In the genomic region with DNA sequence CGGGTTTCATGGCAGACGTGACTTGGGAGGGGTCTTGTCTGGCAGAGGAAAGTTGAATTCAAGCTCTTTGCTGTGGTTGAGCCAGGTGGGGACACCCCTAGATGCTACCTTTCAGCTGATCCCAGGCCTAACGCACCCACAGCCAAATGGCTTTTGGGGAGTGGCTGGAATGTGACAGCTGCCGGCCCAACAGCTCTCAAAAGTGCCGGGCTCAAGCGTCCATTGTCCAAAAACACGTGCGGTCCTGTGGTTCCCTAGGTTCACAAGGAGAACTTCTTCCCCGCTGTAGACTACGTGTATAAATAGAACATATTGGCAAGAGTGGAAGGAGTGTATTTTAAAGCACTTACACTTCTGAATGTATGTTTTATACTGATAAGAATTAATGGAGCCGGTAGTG, we compare ENCODE assay signal across 21 cellular contexts.
DNase-seq lines count a peak whose midpoint lies in the region; ATAC-seq and TF ChIP-seq lines count a peak whose summit lies in the region.
"Had no signal": no experiment of that assay in that cellular context is flagged by ENCODE, and none has a peak within 500 bp of the region (broad histone marks: within the 10 kb centered on the region; RNA-seq: fewer than 3 reads in every experiment).

No MANE protein-coding gene starts in this region.

- peaks cover 4% of the 10 kb centered on the region for H3K9me3 Mint-ChIP-seq in chondrocyte (ENCODE audit: low read depth)
- H3K9me3 Mint-ChIP-seq: CD4-positive, alpha-beta T cell had no signal

- no peak for TF ChIP-seq CTCF in chondrocyte (IDR thresholded peaks at IDR 0.05)
- no peak for TF ChIP-seq CTCF in thyroid gland (IDR thresholded peaks at IDR 0.05)

- peaks cover 39 to 48% of the 10 kb centered on the region in 2 donors for H3K4me1 ChIP-seq in thyroid gland

- ATAC-seq in HG02870 (IDR thresholded peaks at IDR 0.05; ENCODE audit: unreplicated experiment), result no peak
- ATAC-seq in HG03108 (IDR thresholded peaks at IDR 0.05; ENCODE audit: unreplicated experiment), result no peak
- ATAC-seq: GM12878 had no signal

- 80% methylated on average over 11 of the region's 11 CpGs for WGBS in thyroid gland, 2 donors

- H3K4me3 Mint-ChIP-seq in chondrocyte (ENCODE audit: unreplicated experiment), result peak overlapping the region; percentile 12
- H3K4me3 Mint-ChIP-seq: CD4-positive, alpha-beta T cell had no signal

- H3K36me3 ChIP-seq in thyroid gland, result no peaks in the 10 kb centered on the region
- H3K36me3 ChIP-seq: BLaER1 had no signal

- no peak overlapping the region for H3K4me3 ChIP-seq in thyroid gland (replicated peaks in 1 of 3)
- H3K4me3 ChIP-seq: BLaER1, GM12878 had no signal

- H3K9me3 ChIP-seq in thyroid gland, result no peaks in the 10 kb centered on the region
- H3K9me3 ChIP-seq: BLaER1 had no signal

- peak overlapping the region; percentile 36 to 89 (median 71) for H3K27ac ChIP-seq in thyroid gland
- H3K27ac ChIP-seq: BLaER1 had no signal

- peaks cover 2% of the 10 kb centered on the region for H3K36me3 Mint-ChIP-seq in chondrocyte (ENCODE audit: low read depth)

- intact Hi-C loops in thyroid gland (cut with DNase I), result no loop called here

- no peak for TF ChIP-seq POLR2A in thyroid gland (IDR thresholded peaks at IDR 0.05)

- DNase-seq in SW480 (ENCODE audit: low spot score) (peak; percentile 71), chondrocyte (ENCODE audit: low spot score) (no peak), myocyte (ENCODE audit: low read depth) (peak; percentile 59), thyroid gland (peak in 1 of 2 donors; percentile 40), HUDEP-2 (lab: John Stamatoyannopoulos, UW; ENCODE audit: unreplicated experiment in 76 of 76) (no peak)
- DNase-seq: ACHN; CD4-positive, alpha-beta T cell; COR-L47; DMS 273 treated with DMSO at 0.1 percent for 48 hours; DND-41; Kasumi-1; NCI-H1048; NCI-H1417 treated with DMSO at 0.1 percent for 48 hours; NCI-H187; NCI-H446; NCI-H526; SHP77 had no signal

- H3K27ac Mint-ChIP-seq in chondrocyte (ENCODE audit: unreplicated experiment), result peak overlapping the region; percentile 96
- H3K27ac Mint-ChIP-seq: CD4-positive, alpha-beta T cell had no signal

- no peaks in the 10 kb centered on the region for H3K27me3 ChIP-seq in thyroid gland

- peaks cover 70% of the 10 kb centered on the region for H3K4me1 Mint-ChIP-seq in chondrocyte (ENCODE audit: low read depth)

- H3K27me3 Mint-ChIP-seq in chondrocyte (ENCODE audit: low read depth), result peaks cover under 1% of the 10 kb centered on the region
- H3K27me3 Mint-ChIP-seq: CD4-positive, alpha-beta T cell had no signal

Comparison
In these comparisons a context has a peak if more than half of its experiments do, and no peak if none do; other contexts are left out.
1. DNase-seq: peak in SW480 (single experiment) and myocyte (single experiment); none in chondrocyte (single experiment) and HUDEP-2 (0 of 76).